Comparison of ENCODE assay signal across 3 cellular contexts in genomic region chr12:51766067-51766466, GRCh38.
A peak's percentile ranks its signal among the peaks of the same experiment; 100 is the strongest.
TF ChIP-seq lines count a peak whose summit lies in the region.

No MANE protein-coding gene starts in this region.

TF ChIP-seq in A549, 52 proteins besides CTCF, POLR2A, EP300 and RAD21:
- no peak for TF ChIP-seq CEBPB (IDR thresholded peaks at IDR 0.05)
- TF ChIP-seq MAFK (IDR thresholded peaks at IDR 0.05; ENCODE audit: partially characterized antibody) = peak; percentile 76

TF ChIP-seq in IMR-90, 13 proteins besides CTCF, POLR2A, EP300 and RAD21:
- TF ChIP-seq FOS (IDR thresholded peaks at IDR 0.05; ENCODE audit: low read depth, low read length) = no peak
- peak; percentile 61 for TF ChIP-seq MAFK (IDR thresholded peaks at IDR 0.05; ENCODE audit: low read depth, low read length)

TF ChIP-seq in K562, 482 proteins besides CTCF, POLR2A, EP300 and RAD21 (continued from another document):
- TF ChIP-seq TCF7L2 (IDR thresholded peaks at IDR 0.05; ENCODE audit: low read depth, low read length) (no peak), ZNF316 (IDR thresholded peaks at IDR 0.05) (peak; percentile 60), MEF2D (tag; conservative IDR thresholded peaks at IDR 0.05; ENCODE audit: low read depth) (no peak), LEF1 (IDR thresholded peaks at IDR 0.05) (no peak), ZNF76 (CRISPR knock-in tag; IDR thresholded peaks at IDR 0.05; ENCODE audit: borderline replicate concordance) (no peak), BCLAF1 (IDR thresholded peaks at IDR 0.05; ENCODE audit: borderline replicate concordance in 1 of 2, control insufficient read depth in 1 of 2, low read depth in 2 of 2, low read length in 1 of 2) (no peak), MAFK (IDR thresholded peaks at IDR 0.05; ENCODE audit: low read length) (peak; percentile 14; the same call in 1 of the 2 replicates), RBFOX2 (IDR thresholded peaks at IDR 0.05; ENCODE audit: low read depth, low read length) (no peak), ZNF77 (CRISPR knock-in tag; IDR thresholded peaks at IDR 0.05) (no peak), THRA (IDR thresholded peaks at IDR 0.05) (no peak), GABPB2 (CRISPR knock-in tag; conservative IDR thresholded peaks at IDR 0.05) (no peak), C11orf30 (IDR thresholded peaks at IDR 0.05; ENCODE audit: low read depth) (peak; percentile 53), ZZZ3 (IDR thresholded peaks at IDR 0.05) (no peak), MCM2 (IDR thresholded peaks at IDR 0.05; ENCODE audit: low read depth) (no peak), RBM39 (optimal IDR thresholded peaks at IDR 0.05; ENCODE audit: low read depth, low read length) (no peak), TEAD1 (CRISPR knock-in tag; IDR thresholded peaks at IDR 0.05) (no peak), MAFF (IDR thresholded peaks at IDR 0.05; ENCODE audit: low read length) (peak; percentile 60), THRB (CRISPR knock-in tag; conservative IDR thresholded peaks at IDR 0.05) (no peak), PHB2 (IDR thresholded peaks at IDR 0.05; ENCODE audit: low read depth) (no peak), ZNF79 (CRISPR knock-in tag; IDR thresholded peaks at IDR 0.05; ENCODE audit: low read depth) (no peak), HSF4 (CRISPR knock-in tag; IDR thresholded peaks at IDR 0.05; ENCODE audit: borderline replicate concordance) (no peak), NR4A1 (CRISPR knock-in tag; IDR thresholded peaks at IDR 0.05) (no peak), NR4A1 (tag; IDR thresholded peaks at IDR 0.05) (no peak), IRF1 (CRISPR knock-in tag; IDR thresholded peaks at IDR 0.05; ENCODE audit: borderline replicate concordance) (no peak), SMAD2 (IDR thresholded peaks at IDR 0.05; ENCODE audit: low read depth, low read length) (no peak), MAFG (tag; conservative IDR thresholded peaks at IDR 0.05) (peak; percentile 54), GATAD2B (IDR thresholded peaks at IDR 0.05; ENCODE audit: borderline replicate concordance) (no peak), POLR2H (tag; IDR thresholded peaks at IDR 0.05; ENCODE audit: low read depth) (no peak), PYGO2 (tag; IDR thresholded peaks at IDR 0.05) (no peak), TAF15 (IDR thresholded peaks at IDR 0.05; ENCODE audit: low read depth, low read length) (no peak), SMC3 (conservative IDR thresholded peaks at IDR 0.05; ENCODE audit: insufficient read depth, low read depth, low read length) (no peak), CAMTA2 (CRISPR knock-in tag; conservative IDR thresholded peaks at IDR 0.05) (no peak)
- TF ChIP-seq, protein P1, sequence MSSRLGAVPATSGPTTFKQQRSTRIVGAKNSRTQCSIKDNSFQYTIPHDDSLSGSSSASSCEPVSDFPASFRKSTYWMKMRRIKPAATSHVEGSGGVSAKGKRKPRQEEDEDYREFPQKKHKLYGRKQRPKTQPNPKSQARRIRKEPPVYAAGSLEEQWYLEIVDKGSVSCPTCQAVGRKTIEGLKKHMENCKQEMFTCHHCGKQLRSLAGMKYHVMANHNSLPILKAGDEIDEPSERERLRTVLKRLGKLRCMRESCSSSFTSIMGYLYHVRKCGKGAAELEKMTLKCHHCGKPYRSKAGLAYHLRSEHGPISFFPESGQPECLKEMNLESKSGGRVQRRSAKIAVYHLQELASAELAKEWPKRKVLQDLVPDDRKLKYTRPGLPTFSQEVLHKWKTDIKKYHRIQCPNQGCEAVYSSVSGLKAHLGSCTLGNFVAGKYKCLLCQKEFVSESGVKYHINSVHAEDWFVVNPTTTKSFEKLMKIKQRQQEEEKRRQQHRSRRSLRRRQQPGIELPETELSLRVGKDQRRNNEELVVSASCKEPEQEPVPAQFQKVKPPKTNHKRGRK (tag; IDR thresholded peaks at IDR 0.05) = no peak
- TF ChIP-seq, protein P2, sequence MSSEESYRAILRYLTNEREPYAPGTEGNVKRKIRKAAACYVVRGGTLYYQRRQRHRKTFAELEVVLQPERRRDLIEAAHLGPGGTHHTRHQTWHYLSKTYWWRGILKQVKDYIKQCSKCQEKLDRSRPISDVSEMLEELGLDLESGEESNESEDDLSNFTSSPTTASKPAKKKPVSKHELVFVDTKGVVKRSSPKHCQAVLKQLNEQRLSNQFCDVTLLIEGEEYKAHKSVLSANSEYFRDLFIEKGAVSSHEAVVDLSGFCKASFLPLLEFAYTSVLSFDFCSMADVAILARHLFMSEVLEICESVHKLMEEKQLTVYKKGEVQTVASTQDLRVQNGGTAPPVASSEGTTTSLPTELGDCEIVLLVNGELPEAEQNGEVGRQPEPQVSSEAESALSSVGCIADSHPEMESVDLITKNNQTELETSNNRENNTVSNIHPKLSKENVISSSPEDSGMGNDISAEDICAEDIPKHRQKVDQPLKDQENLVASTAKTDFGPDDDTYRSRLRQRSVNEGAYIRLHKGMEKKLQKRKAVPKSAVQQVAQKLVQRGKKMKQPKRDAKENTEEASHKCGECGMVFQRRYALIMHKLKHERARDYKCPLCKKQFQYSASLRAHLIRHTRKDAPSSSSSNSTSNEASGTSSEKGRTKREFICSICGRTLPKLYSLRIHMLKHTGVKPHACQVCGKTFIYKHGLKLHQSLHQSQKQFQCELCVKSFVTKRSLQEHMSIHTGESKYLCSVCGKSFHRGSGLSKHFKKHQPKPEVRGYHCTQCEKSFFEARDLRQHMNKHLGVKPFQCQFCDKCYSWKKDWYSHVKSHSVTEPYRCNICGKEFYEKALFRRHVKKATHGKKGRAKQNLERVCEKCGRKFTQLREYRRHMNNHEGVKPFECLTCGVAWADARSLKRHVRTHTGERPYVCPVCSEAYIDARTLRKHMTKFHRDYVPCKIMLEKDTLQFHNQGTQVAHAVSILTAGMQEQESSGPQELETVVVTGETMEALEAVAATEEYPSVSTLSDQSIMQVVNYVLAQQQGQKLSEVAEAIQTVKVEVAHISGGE (CRISPR knock-in tag; IDR thresholded peaks at IDR 0.05) = no peak
- TF ChIP-seq, protein P3, sequence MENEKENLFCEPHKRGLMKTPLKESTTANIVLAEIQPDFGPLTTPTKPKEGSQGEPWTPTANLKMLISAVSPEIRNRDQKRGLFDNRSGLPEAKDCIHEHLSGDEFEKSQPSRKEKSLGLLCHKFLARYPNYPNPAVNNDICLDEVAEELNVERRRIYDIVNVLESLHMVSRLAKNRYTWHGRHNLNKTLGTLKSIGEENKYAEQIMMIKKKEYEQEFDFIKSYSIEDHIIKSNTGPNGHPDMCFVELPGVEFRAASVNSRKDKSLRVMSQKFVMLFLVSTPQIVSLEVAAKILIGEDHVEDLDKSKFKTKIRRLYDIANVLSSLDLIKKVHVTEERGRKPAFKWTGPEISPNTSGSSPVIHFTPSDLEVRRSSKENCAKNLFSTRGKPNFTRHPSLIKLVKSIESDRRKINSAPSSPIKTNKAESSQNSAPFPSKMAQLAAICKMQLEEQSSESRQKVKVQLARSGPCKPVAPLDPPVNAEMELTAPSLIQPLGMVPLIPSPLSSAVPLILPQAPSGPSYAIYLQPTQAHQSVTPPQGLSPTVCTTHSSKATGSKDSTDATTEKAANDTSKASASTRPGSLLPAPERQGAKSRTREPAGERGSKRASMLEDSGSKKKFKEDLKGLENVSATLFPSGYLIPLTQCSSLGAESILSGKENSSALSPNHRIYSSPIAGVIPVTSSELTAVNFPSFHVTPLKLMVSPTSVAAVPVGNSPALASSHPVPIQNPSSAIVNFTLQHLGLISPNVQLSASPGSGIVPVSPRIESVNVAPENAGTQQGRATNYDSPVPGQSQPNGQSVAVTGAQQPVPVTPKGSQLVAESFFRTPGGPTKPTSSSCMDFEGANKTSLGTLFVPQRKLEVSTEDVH (IDR thresholded peaks at IDR 0.05; ENCODE audit: low read depth, partially characterized antibody) = no peak
- TF ChIP-seq, protein P4, sequence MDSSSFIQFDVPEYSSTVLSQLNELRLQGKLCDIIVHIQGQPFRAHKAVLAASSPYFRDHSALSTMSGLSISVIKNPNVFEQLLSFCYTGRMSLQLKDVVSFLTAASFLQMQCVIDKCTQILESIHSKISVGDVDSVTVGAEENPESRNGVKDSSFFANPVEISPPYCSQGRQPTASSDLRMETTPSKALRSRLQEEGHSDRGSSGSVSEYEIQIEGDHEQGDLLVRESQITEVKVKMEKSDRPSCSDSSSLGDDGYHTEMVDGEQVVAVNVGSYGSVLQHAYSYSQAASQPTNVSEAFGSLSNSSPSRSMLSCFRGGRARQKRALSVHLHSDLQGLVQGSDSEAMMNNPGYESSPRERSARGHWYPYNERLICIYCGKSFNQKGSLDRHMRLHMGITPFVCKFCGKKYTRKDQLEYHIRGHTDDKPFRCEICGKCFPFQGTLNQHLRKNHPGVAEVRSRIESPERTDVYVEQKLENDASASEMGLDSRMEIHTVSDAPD (CRISPR knock-in tag; IDR thresholded peaks at IDR 0.05) = no peak
- TF ChIP-seq, protein P5, sequence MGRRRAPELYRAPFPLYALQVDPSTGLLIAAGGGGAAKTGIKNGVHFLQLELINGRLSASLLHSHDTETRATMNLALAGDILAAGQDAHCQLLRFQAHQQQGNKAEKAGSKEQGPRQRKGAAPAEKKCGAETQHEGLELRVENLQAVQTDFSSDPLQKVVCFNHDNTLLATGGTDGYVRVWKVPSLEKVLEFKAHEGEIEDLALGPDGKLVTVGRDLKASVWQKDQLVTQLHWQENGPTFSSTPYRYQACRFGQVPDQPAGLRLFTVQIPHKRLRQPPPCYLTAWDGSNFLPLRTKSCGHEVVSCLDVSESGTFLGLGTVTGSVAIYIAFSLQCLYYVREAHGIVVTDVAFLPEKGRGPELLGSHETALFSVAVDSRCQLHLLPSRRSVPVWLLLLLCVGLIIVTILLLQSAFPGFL (CRISPR knock-in tag; IDR thresholded peaks at IDR 0.05) = no peak
- TF ChIP-seq, protein P6, sequence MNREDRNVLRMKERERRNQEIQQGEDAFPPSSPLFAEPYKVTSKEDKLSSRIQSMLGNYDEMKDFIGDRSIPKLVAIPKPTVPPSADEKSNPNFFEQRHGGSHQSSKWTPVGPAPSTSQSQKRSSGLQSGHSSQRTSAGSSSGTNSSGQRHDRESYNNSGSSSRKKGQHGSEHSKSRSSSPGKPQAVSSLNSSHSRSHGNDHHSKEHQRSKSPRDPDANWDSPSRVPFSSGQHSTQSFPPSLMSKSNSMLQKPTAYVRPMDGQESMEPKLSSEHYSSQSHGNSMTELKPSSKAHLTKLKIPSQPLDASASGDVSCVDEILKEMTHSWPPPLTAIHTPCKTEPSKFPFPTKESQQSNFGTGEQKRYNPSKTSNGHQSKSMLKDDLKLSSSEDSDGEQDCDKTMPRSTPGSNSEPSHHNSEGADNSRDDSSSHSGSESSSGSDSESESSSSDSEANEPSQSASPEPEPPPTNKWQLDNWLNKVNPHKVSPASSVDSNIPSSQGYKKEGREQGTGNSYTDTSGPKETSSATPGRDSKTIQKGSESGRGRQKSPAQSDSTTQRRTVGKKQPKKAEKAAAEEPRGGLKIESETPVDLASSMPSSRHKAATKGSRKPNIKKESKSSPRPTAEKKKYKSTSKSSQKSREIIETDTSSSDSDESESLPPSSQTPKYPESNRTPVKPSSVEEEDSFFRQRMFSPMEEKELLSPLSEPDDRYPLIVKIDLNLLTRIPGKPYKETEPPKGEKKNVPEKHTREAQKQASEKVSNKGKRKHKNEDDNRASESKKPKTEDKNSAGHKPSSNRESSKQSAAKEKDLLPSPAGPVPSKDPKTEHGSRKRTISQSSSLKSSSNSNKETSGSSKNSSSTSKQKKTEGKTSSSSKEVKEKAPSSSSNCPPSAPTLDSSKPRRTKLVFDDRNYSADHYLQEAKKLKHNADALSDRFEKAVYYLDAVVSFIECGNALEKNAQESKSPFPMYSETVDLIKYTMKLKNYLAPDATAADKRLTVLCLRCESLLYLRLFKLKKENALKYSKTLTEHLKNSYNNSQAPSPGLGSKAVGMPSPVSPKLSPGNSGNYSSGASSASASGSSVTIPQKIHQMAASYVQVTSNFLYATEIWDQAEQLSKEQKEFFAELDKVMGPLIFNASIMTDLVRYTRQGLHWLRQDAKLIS (CRISPR knock-in tag; IDR thresholded peaks at IDR 0.05) = no peak
